ENCODE assay signal across 1 cellular context in the genomic region with DNA sequence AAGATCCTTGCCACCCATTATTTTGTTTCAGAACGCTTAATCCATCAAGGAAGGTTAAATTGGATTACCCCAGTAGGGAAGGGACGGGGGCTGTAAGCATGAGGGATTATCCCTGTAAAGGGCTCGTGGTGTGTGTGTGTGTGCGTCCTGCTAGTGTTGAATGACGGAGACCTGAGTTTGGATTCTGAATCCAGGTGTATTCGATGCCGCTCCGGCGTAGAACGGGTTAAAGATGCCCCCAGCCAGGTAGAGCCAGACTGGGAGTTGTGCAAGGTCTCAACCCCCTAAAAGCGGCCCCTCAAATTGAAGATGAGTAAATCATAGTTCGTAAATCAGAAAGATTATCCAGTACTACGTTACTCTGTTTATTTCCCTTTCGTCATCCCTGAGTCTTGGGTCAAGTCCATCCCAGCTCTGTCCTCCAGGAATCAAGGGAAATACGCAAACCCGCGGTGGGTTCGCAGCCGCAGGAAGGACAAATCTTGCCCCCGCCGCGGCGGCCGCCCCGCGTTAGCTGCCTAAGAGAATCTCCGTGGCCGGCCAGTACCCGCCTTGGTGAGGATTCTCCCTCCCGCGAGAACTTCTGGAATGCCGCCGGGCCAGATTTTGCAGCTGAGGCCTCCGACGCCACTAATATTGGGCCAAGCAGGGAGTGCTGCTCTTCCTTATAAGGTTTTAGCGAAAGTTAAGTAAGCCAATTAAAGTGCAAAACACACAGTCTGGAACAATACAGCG.
TF ChIP-seq lines count a peak whose summit lies in the region.

No MANE protein-coding gene starts in this region.

TF ChIP-seq in HCT116, 20 proteins besides CTCF, POLR2A, EP300 and RAD21 (continued from another document):
- TF ChIP-seq, protein P1, sequence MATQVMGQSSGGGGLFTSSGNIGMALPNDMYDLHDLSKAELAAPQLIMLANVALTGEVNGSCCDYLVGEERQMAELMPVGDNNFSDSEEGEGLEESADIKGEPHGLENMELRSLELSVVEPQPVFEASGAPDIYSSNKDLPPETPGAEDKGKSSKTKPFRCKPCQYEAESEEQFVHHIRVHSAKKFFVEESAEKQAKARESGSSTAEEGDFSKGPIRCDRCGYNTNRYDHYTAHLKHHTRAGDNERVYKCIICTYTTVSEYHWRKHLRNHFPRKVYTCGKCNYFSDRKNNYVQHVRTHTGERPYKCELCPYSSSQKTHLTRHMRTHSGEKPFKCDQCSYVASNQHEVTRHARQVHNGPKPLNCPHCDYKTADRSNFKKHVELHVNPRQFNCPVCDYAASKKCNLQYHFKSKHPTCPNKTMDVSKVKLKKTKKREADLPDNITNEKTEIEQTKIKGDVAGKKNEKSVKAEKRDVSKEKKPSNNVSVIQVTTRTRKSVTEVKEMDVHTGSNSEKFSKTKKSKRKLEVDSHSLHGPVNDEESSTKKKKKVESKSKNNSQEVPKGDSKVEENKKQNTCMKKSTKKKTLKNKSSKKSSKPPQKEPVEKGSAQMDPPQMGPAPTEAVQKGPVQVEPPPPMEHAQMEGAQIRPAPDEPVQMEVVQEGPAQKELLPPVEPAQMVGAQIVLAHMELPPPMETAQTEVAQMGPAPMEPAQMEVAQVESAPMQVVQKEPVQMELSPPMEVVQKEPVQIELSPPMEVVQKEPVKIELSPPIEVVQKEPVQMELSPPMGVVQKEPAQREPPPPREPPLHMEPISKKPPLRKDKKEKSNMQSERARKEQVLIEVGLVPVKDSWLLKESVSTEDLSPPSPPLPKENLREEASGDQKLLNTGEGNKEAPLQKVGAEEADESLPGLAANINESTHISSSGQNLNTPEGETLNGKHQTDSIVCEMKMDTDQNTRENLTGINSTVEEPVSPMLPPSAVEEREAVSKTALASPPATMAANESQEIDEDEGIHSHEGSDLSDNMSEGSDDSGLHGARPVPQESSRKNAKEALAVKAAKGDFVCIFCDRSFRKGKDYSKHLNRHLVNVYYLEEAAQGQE (IDR thresholded peaks at IDR 0.05; ENCODE audit: low read depth): no peak
- TF ChIP-seq CEBPB (IDR thresholded peaks at IDR 0.05; ENCODE audit: low read depth) (no peak), SP1 (IDR thresholded peaks at IDR 0.05; ENCODE audit: low read depth) (no peak), JUND (IDR thresholded peaks at IDR 0.05) (no peak), EZH2phosphoT487 (IDR thresholded peaks at IDR 0.05; ENCODE audit: borderline replicate concordance) (no peak), TCF7L2 (IDR thresholded peaks at IDR 0.05; ENCODE audit: borderline replicate concordance, extremely low read depth, insufficient read depth, insufficient read length) (no peak), ZNF274 (IDR thresholded peaks at IDR 0.05; ENCODE audit: low read depth, low read length) (no peak), YY1 (IDR thresholded peaks at IDR 0.05; ENCODE audit: extremely low read depth, insufficient replicate concordance, low read depth, low read length) (peak; percentile 11), EZH2 (IDR thresholded peaks at IDR 0.05) (no peak), ZFX (IDR thresholded peaks at IDR 0.05) (peak; percentile 61; the same call in 1 of the 2 replicates), SRF (IDR thresholded peaks at IDR 0.05; ENCODE audit: low read depth) (peak; percentile 76), SIN3A (IDR thresholded peaks at IDR 0.05; ENCODE audit: low read depth) (no peak; the same call in 1 of the 2 replicates)
- TF ChIP-seq, protein P2, sequence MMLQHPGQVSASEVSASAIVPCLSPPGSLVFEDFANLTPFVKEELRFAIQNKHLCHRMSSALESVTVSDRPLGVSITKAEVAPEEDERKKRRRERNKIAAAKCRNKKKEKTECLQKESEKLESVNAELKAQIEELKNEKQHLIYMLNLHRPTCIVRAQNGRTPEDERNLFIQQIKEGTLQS (IDR thresholded peaks at IDR 0.05): no peak
- TF ChIP-seq, protein P3, sequence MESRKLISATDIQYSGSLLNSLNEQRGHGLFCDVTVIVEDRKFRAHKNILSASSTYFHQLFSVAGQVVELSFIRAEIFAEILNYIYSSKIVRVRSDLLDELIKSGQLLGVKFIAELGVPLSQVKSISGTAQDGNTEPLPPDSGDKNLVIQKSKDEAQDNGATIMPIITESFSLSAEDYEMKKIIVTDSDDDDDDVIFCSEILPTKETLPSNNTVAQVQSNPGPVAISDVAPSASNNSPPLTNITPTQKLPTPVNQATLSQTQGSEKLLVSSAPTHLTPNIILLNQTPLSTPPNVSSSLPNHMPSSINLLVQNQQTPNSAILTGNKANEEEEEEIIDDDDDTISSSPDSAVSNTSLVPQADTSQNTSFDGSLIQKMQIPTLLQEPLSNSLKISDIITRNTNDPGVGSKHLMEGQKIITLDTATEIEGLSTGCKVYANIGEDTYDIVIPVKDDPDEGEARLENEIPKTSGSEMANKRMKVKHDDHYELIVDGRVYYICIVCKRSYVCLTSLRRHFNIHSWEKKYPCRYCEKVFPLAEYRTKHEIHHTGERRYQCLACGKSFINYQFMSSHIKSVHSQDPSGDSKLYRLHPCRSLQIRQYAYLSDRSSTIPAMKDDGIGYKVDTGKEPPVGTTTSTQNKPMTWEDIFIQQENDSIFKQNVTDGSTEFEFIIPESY (IDR thresholded peaks at IDR 0.05; ENCODE audit: extremely low read depth, insufficient replicate concordance, low read length): peak; percentile 90
- TF ChIP-seq, protein P4, sequence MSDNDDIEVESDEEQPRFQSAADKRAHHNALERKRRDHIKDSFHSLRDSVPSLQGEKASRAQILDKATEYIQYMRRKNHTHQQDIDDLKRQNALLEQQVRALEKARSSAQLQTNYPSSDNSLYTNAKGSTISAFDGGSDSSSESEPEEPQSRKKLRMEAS (IDR thresholded peaks at IDR 0.05): peak; percentile 64; the same call in 1 of the 2 replicates
